ENCODE assay signal across 8 cellular contexts in genomic region chr7:112938895-112939588, GRCh38.
DNase-seq lines count a peak whose midpoint lies in the region; ATAC-seq, FAIRE-seq and TF ChIP-seq lines count a peak whose summit lies in the region.

No MANE protein-coding gene starts in this region.

- H3K4me3 ChIP-seq in endothelial cell of umbilical vein (replicated peaks in 1 of 3; ENCODE audit: insufficient read depth in 1 of 3, low read depth in 1 of 3, low read length in 3 of 3), result peak overlapping the region; percentile 58 to 84 (median 74)

- peak overlapping the region; percentile 63 for H3K4me2 ChIP-seq in endothelial cell of umbilical vein (ENCODE audit: insufficient read depth, low read length)

- H3K4me1 Mint-ChIP-seq in stimulated activated effector memory CD8-positive, alpha-beta T cell treated with anti-CD3 and anti-CD28 coated beads, Interleukin-12 subunit alpha, Interleukin-12 subunit beta, amount 100 ng/mL, for 72 hours, result peaks cover 41% of the 10 kb centered on the region

- BruUV-seq in endothelial cell of umbilical vein (replicated peaks; lab: Mats Ljungman, UMichigan), result TSS peak; percentile 18

- no peak for TF ChIP-seq POLR2A in endothelial cell of umbilical vein (IDR thresholded peaks at IDR 0.05; ENCODE audit: low read depth, low read length)

- CTCF ChIA-PET in endothelial cell of umbilical vein (lab: Charles Lee), result interaction anchor here (0.8 to 1.2 kb wide), 2 partner anchors 19 to 38 kb away, joined by 3 to 4 read pairs; no protein-coding TSS in a partner anchor

- peak overlapping the region; percentile 95 for H2AFZ ChIP-seq in endothelial cell of umbilical vein (ENCODE audit: low read depth, low read length)

- H4K20me1 ChIP-seq in endothelial cell of umbilical vein (replicated peaks; ENCODE audit: control insufficient read depth, extremely low read depth, insufficient read depth, low read length), result no peaks in the 10 kb centered on the region

- H3K9me1 ChIP-seq in endothelial cell of umbilical vein (replicated peaks; ENCODE audit: control insufficient read depth, extremely low read depth, insufficient read depth, low read length), result no peaks in the 10 kb centered on the region

- H3K27ac Mint-ChIP-seq in stimulated activated effector memory CD8-positive, alpha-beta T cell treated with anti-CD3 and anti-CD28 coated beads, Interleukin-12 subunit alpha, Interleukin-12 subunit beta, amount 100 ng/mL, for 72 hours, result peak overlapping the region; percentile 94

- intact Hi-C loops in endothelial cell of umbilical vein (cut with micrococcal nuclease), result loop anchor here (1.0 to 2.0 kb wide), 2 partner anchors 148 to 179 kb away; partner anchors contain the start of genes SMIM30 and TMEM168

- POLR2A ChIA-PET in endothelial cell of umbilical vein (lab: Charles Lee), result interaction anchor here (1.1 kb wide), 1 partner anchor 489 kb away, joined by 3 read pairs; the partner anchor contains the start of gene IFRD1

- no peaks in the 10 kb centered on the region for H3K9me3 ChIP-seq in endothelial cell of umbilical vein (replicated peaks; ENCODE audit: control insufficient read depth, insufficient read depth, low read length)

- no peaks in the 10 kb centered on the region for H3K79me2 ChIP-seq in endothelial cell of umbilical vein (ENCODE audit: control insufficient read depth, insufficient read depth, low read length)

- peak; percentile 35 for ATAC-seq in stimulated activated effector memory CD8-positive, alpha-beta T cell treated with anti-CD3 and anti-CD28 coated beads, Interleukin-12 subunit alpha, Interleukin-12 subunit beta, amount 100 ng/mL, for 72 hours

- TF ChIP-seq CTCF in endothelial cell of umbilical vein (IDR thresholded peaks at IDR 0.05; ENCODE audit: extremely low read depth in 1 of 2, insufficient read depth in 1 of 2, low read depth in 1 of 2, low read length in 2 of 2), result no peak

- TF ChIP-seq RAD21 in Ishikawa (IDR thresholded peaks at IDR 0.05; ENCODE audit: low read depth), result no peak

- DNase-seq in activated gamma-delta T cell treated with Interleukin-2 at 50 U/mL for 16 hours, result peak; percentile 31
- no peak for DNase-seq in activated gamma-delta T cell (lab: John Stamatoyannopoulos, UW)
- DNase-seq in activated CD4-positive, alpha-beta T cell treated with anti-CD3 and anti-CD28 coated beads, Interleukin-2, amount 50 U/mL, for 4 hours, result peak; percentile 10
- DNase-seq in endothelial cell of umbilical vein (ENCODE audit: low read depth, low spot score), result peak; percentile 50
- DNase-seq in mesenteric fat pad (ENCODE audit: low spot score), result peak; percentile 59
- DNase-seq in stimulated activated effector memory CD8-positive, alpha-beta T cell treated with anti-CD3 and anti-CD28 coated beads, Interleukin-12 subunit alpha, Interleukin-12 subunit beta, amount 100 ng/mL, for 72 hours (ENCODE audit: low spot score in 2 of 2), result no peak
- DNase-seq in GOT3 (lab: John Stamatoyannopoulos, UW), result no peak

- peaks cover 2% of the 10 kb centered on the region for H3K9me3 Mint-ChIP-seq in stimulated activated effector memory CD8-positive, alpha-beta T cell treated with anti-CD3 and anti-CD28 coated beads, Interleukin-12 subunit alpha, Interleukin-12 subunit beta, amount 100 ng/mL, for 72 hours

- peaks cover 0 to 2% of the 10 kb centered on the region in 2 experiments for H3K36me3 ChIP-seq in endothelial cell of umbilical vein (ENCODE audit: control insufficient read depth in 2 of 2, extremely low read depth in 1 of 2, insufficient read depth in 2 of 2, low read length in 2 of 2)

- TF ChIP-seq EP300 in Ishikawa (IDR thresholded peaks at IDR 0.05; ENCODE audit: borderline replicate concordance), result no peak

- H3K36me3 Mint-ChIP-seq in stimulated activated effector memory CD8-positive, alpha-beta T cell treated with anti-CD3 and anti-CD28 coated beads, Interleukin-12 subunit alpha, Interleukin-12 subunit beta, amount 100 ng/mL, for 72 hours, result peaks cover 42% of the 10 kb centered on the region

- dilution Hi-C loops in endothelial cell of umbilical vein (cut with MboI; ENCODE audit: extremely low pct_ligation_motif_present, low sequenced_read_pairs), result no loop called here

- no peak overlapping the region for H3K27ac ChIP-seq in endothelial cell of umbilical vein (ENCODE audit: insufficient read depth, low read depth, low read length)

- peaks cover 0 to 3% of the 10 kb centered on the region in 2 experiments for H3K27me3 ChIP-seq in endothelial cell of umbilical vein (ENCODE audit: control insufficient read depth in 2 of 2, insufficient read depth in 2 of 2, low read length in 2 of 2)

- H3K4me3 Mint-ChIP-seq in stimulated activated effector memory CD8-positive, alpha-beta T cell treated with anti-CD3 and anti-CD28 coated beads, Interleukin-12 subunit alpha, Interleukin-12 subunit beta, amount 100 ng/mL, for 72 hours, result peak overlapping the region; percentile 79

- peaks cover 11% of the 10 kb centered on the region for H3K4me1 ChIP-seq in endothelial cell of umbilical vein (ENCODE audit: control insufficient read depth, extremely low read depth, insufficient read depth, low read length)

- peak overlapping the region; percentile 56 for H3K9ac ChIP-seq in endothelial cell of umbilical vein (replicated peaks; ENCODE audit: extremely low read depth, insufficient read depth, low read length)

- FAIRE-seq in endothelial cell of umbilical vein (lab: Jason Lieb, UNC), result peak; percentile 15

TF ChIP-seq in Ishikawa, 13 proteins besides CTCF, POLR2A, EP300 and RAD21 (continues in another document):
- TF ChIP-seq FOXM1 (IDR thresholded peaks at IDR 0.05; ENCODE audit: borderline replicate concordance, low read depth) (no peak), CREB1 (IDR thresholded peaks at IDR 0.05; ENCODE audit: low read depth) (no peak), REST (IDR thresholded peaks at IDR 0.05; ENCODE audit: low read depth) (0 out of 2 replicates have a peak, but pooled peaks have one; percentile 40)

TF ChIP-seq in endothelial cell of umbilical vein, 7 proteins besides CTCF, POLR2A, EP300 and RAD21:
- TF ChIP-seq FOS (IDR thresholded peaks at IDR 0.05; ENCODE audit: borderline replicate concordance, insufficient read depth, low read length), result no peak
- no peak for TF ChIP-seq MAX (IDR thresholded peaks at IDR 0.05; ENCODE audit: insufficient read depth, insufficient read length)
- no peak for TF ChIP-seq EZH2 (IDR thresholded peaks at IDR 0.05; ENCODE audit: borderline replicate concordance, low read depth, low read length, severe bottlenecking)
- TF ChIP-seq POLR2AphosphoS5 (IDR thresholded peaks at IDR 0.05; ENCODE audit: insufficient read depth, low read depth, low read length), result no peak
- TF ChIP-seq MYC (IDR thresholded peaks at IDR 0.05; ENCODE audit: low read depth, low read length), result no peak
- no peak for TF ChIP-seq JUN (IDR thresholded peaks at IDR 0.05; ENCODE audit: borderline replicate concordance, insufficient read depth, insufficient read length, low read depth)
- TF ChIP-seq GATA2 (IDR thresholded peaks at IDR 0.05; ENCODE audit: insufficient read depth, insufficient read length, low read depth, low read length), result no peak

Comparison
In these comparisons a context has a peak if more than half of its experiments do, and no peak if none do; other contexts are left out.
1. DNase-seq: peak in activated gamma-delta T cell treated with Interleukin-2 at 50 U/mL for 16 hours (single experiment), activated CD4-positive, alpha-beta T cell treated with anti-CD3 and anti-CD28 coated beads, Interleukin-2, amount 50 U/mL, for 4 hours (2 of 2), endothelial cell of umbilical vein (single experiment) and mesenteric fat pad (single experiment); none in activated gamma-delta T cell (single experiment), stimulated activated effector memory CD8-positive, alpha-beta T cell treated with anti-CD3 and anti-CD28 coated beads, Interleukin-12 subunit alpha, Interleukin-12 subunit beta, amount 100 ng/mL, for 72 hours (0 of 2) and GOT3 (single experiment).